In the genomic region with DNA sequence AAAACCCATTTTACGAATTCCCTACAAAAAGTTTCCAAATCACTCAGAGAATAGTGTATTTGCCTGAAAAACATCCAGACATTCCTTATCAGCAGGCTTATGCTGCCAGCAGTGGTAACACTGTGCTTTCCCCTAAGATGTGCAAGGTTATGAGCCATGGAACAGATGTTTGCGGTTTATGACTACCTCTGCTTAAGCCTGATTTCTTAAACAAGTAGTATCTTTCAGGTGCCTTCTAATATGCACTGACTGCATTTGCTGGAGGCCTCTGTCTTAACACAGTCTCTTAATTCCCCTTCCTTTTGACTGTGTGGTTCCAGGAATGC, we compare ENCODE assay signal across 12 cellular contexts. TPM values are rescaled to one million over a fixed set of nuclear protein-coding genes. Genes with fewer than 3 reads are reported as not detected.
DNase-seq lines count a peak whose midpoint lies in the region; ATAC-seq and TF ChIP-seq lines count a peak whose summit lies in the region.
"Had no signal": no experiment of that assay in that cellular context is flagged by ENCODE, and none has a peak within 500 bp of the region (broad histone marks: within the 10 kb centered on the region; RNA-seq: fewer than 3 reads in every experiment).

No MANE protein-coding gene starts in this region.

- intact Hi-C loops in lower lobe of right lung (cut with DNase I) (no loop called here), testis (cut with DNase I; ENCODE audit: low total_unique reads) (no loop called here), A673 (cut with micrococcal nuclease; ENCODE audit: unreplicated experiment) (no loop called here)

- no peak overlapping the region for H3K27ac Mint-ChIP-seq in nephron progenitor cell

- H3K27ac ChIP-seq in lower lobe of right lung, result peak overlapping the region; percentile 48
- H3K27ac ChIP-seq in testis, result peak overlapping the region in 1 of 2 donors; percentile 2
- H3K27ac ChIP-seq in A673 (ENCODE audit: low read depth, low read length, poor library complexity, severe bottlenecking), result no peak overlapping the region
- H3K27ac ChIP-seq: left ventricle myocardium inferior, vagina had no signal

- peaks cover 17% of the 10 kb centered on the region for H3K4me1 ChIP-seq in lower lobe of right lung
- H3K4me1 ChIP-seq in testis, result peaks cover 19% of the 10 kb centered on the region
- H3K4me1 ChIP-seq in A673 (ENCODE audit: insufficient read depth, low read length, poor library complexity, severe bottlenecking), result no peaks in the 10 kb centered on the region

- H3K9me3 ChIP-seq in lower lobe of right lung (no peaks in the 10 kb centered on the region), testis (no peaks in the 10 kb centered on the region), A673 (ENCODE audit: low read depth, low read length, poor library complexity, severe bottlenecking) (no peaks in the 10 kb centered on the region)
- H3K9me3 ChIP-seq: left ventricle myocardium inferior, vagina had no signal

- TF ChIP-seq POLR2A in testis (IDR thresholded peaks at IDR 0.05), result no peak

- H3K27me3 ChIP-seq in lower lobe of right lung (ENCODE audit: low read depth) (no peaks in the 10 kb centered on the region), testis (no peaks in the 10 kb centered on the region), A673 (replicated peaks; ENCODE audit: insufficient read depth, low read depth, low read length, poor library complexity) (no peaks in the 10 kb centered on the region)
- H3K27me3 ChIP-seq: vagina had no signal

- WGBS in testis, 2 donors, result 49 to 73% methylated on average over 2 of the region's 2 CpGs

- BruUV-seq in A673 (replicated peaks; lab: Mats Ljungman, UMichigan), result no TSS peak

- CTCF ChIA-PET in A673 (lab: Charles Lee), result no interaction called here

- H3K36me3 ChIP-seq in lower lobe of right lung (no peaks in the 10 kb centered on the region), testis (ENCODE audit: low read depth, missing control alignments) (no peaks in the 10 kb centered on the region), A673 (ENCODE audit: insufficient read depth, low read length, poor library complexity, severe bottlenecking) (no peaks in the 10 kb centered on the region)
- H3K36me3 ChIP-seq: left ventricle myocardium inferior, vagina had no signal

- H3K9me3 Mint-ChIP-seq in nephron progenitor cell, result no peaks in the 10 kb centered on the region

- H3K4me3 ChIP-seq in lower lobe of right lung, result no peak overlapping the region
- H3K4me3 ChIP-seq in testis, result no peak overlapping the region
- H3K4me3 ChIP-seq in A673 (ENCODE audit: low read depth, low read length, poor library complexity, severe bottlenecking), result no peak overlapping the region
- H3K4me3 ChIP-seq: left ventricle myocardium inferior, vagina had no signal

- DNase-seq in AG09319 (ENCODE audit: extremely low read depth, low read depth) (peak; percentile 58), RPMI8226 (peak; percentile 56), lower lobe of right lung (no peak), testis (no peak), cerebellar cortex (ENCODE audit: low spot score) (no peak), nephron progenitor cell (no peak), A673 (ENCODE audit: low spot score) (no peak)
- DNase-seq: activated CD8-positive, alpha-beta memory T cell treated with anti-CD3 and anti-CD28 coated beads, Interleukin-2, amount 50 U/mL, for 4 hours; left ventricle myocardium inferior; PC-3 had no signal

- H3K36me3 Mint-ChIP-seq in nephron progenitor cell (ENCODE audit: low read depth), result no peaks in the 10 kb centered on the region

- ATAC-seq in GM19328 (IDR thresholded peaks at IDR 0.05; ENCODE audit: unreplicated experiment) (peak; percentile 47), lower lobe of right lung (no peak)
- ATAC-seq: PC-3 had no signal

- peaks cover 3% of the 10 kb centered on the region for H3K27me3 Mint-ChIP-seq in nephron progenitor cell (ENCODE audit: low read depth, poor library complexity)

- TF ChIP-seq CTCF in AG09319 (IDR thresholded peaks at IDR 0.05; ENCODE audit: low read depth, low read length) (no peak), lower lobe of right lung (IDR thresholded peaks at IDR 0.05) (no peak), testis (IDR thresholded peaks at IDR 0.05) (no peak), nephron progenitor cell (IDR thresholded peaks at IDR 0.05) (no peak), A673 (conservative IDR thresholded peaks at IDR 0.05; ENCODE audit: low read depth, low read length) (no peak)

- POLR2A ChIA-PET in A673 (lab: Charles Lee; ENCODE audit: low non-redundant PET), result no interaction called here

- peaks cover 5% of the 10 kb centered on the region for H3K4me1 Mint-ChIP-seq in nephron progenitor cell

- H3K4me3 Mint-ChIP-seq in nephron progenitor cell, result no peak overlapping the region

RNA-seq across cellular contexts. Expression of a gene that starts 54.8 kb away (rescaled TPM):
- total RNA-seq in lower lobe of right lung (73.1 TPM), testis (10 to 100 TPM; 44.3 to 50.6 TPM), A673 (2021) (12.2 TPM in 2 replicates)
- polyA plus RNA-seq in testis (ENCODE audit: insufficient read depth, low read depth, low replicate concordance), result 107 TPM

Comparison
In these comparisons a context has a peak if more than half of its experiments do, and no peak if none do; other contexts are left out.
1. DNase-seq: peak in AG09319 (single experiment) and RPMI8226 (single experiment); none in lower lobe of right lung (single experiment), testis (single experiment), cerebellar cortex (single experiment), nephron progenitor cell (single experiment) and A673 (single experiment).